ENCODE assay signal across 8 cellular contexts in the genomic region with DNA sequence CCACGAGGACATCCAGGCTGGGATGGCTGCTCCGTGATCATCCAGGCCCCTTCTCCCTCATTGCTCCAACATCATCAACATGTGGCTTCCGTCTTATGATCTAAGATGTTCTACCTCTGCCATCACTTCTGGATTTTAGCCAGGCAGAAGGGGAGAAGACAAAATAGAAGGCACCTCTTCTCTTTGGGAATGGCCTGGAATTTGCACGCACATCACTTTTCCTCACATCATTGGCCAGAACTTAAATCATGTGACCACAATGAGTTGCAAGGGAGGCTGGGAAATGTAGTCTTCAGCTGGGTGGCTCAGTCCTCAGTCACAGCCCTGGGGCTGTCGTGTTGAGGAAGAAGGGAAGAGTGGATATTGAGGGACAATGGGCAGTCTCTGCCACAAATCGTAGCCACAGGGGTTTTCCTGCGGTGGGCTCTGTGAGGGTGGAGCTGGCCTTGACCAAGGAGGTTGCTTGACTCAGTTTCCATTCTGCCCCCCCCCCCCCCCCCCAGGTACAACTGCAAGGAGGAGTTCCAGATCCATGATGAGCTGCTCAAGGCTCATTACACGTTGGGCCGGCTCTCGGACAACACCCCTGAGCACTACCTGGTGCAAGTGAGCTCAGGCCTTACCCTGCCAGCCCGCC.
DNase-seq lines count a peak whose midpoint lies in the region; ATAC-seq lines count a peak whose summit lies in the region.

No MANE protein-coding gene starts in this region.

- DNase-seq in DMS153 treated with DMSO at 0.1 percent for 48 hours (lab: John Stamatoyannopoulos, UW; ENCODE audit: unreplicated experiment) (peak; percentile 35), amniotic epithelial cell (ENCODE audit: low read depth) (peak; percentile 65), kidney tubule cell (ENCODE audit: low spot score) (peak; percentile 22), NCI-H524 treated with DMSO at 0.1 percent for 48 hours (lab: John Stamatoyannopoulos, UW) (no peak)
- no peak for DNase-seq in stimulated activated naive CD4-positive, alpha-beta T cell (lab: John Stamatoyannopoulos, UW)
- DNase-seq in activated CD4-positive, alpha-beta T cell treated with anti-CD3 and anti-CD28 coated beads, Interleukin-2, amount 50 U/mL, for 1 hour = no peak

- ATAC-seq in HG03175 (IDR thresholded peaks at IDR 0.05; ENCODE audit: unreplicated experiment) (peak; percentile 42), GM21526 (IDR thresholded peaks at IDR 0.05; ENCODE audit: low FRiP score, unreplicated experiment) (no peak)

Comparison
In these comparisons a context has a peak if more than half of its experiments do, and no peak if none do; other contexts are left out.
1. DNase-seq: peak in DMS153 treated with DMSO at 0.1 percent for 48 hours (single experiment), amniotic epithelial cell (single experiment) and kidney tubule cell (single experiment); none in NCI-H524 treated with DMSO at 0.1 percent for 48 hours (single experiment), stimulated activated naive CD4-positive, alpha-beta T cell (0 of 6) and activated CD4-positive, alpha-beta T cell treated with anti-CD3 and anti-CD28 coated beads, Interleukin-2, amount 50 U/mL, for 1 hour (single experiment).